7 cellular contexts compared by ENCODE assay signal in the genomic region with DNA sequence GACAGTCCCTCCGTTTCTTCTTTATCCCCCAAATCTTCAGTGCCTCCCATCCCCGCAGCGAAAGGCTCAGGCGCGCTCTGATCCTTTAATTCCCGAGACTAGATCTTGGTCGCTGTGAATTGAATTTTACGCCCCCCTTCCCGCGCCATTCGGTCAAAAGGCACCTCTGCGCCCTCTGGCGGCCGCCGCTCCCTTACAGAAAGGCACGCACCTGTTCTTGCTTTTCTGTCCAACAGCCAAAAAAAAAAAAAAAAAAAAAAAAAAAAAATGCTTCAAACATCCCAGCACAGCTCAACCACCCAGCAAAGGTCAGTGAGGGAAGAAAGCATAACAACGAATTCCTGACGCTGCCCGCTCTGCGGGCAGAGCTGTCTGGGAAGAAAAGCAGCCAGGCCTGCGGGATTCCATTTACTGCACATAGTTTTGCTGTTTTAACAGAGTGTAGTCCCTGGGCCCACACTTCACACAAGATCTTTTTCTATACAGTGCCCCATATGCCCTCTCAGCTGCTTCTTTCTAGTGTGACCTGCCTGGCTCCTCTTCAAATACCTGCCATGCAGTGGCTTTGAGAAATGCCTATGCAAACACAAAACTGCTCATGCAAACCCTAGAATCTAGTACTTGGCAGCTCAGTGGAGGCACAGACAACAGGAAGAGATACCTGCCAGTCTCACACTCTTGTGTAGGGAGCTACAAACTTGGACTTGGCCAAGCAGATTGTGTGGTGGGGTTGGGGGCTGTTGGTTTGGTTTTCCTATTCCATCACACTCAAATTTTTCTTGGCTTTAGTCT. TPM values are rescaled to one million over a fixed set of nuclear protein-coding genes. Genes with fewer than 3 reads are reported as not detected.
DNase-seq lines count a peak whose midpoint lies in the region; ATAC-seq and TF ChIP-seq lines count a peak whose summit lies in the region.

No MANE protein-coding gene starts in this region.

- no peak for TF ChIP-seq EP300 in suprapubic skin (IDR thresholded peaks at IDR 0.05)

- H3K4me3 ChIP-seq in neutrophil (ENCODE audit: low read depth in 1 of 2, low read length in 1 of 2) (peak overlapping the region; percentile 39 to 52), suprapubic skin (peak overlapping the region; percentile 51)

- H3K27ac ChIP-seq in neutrophil = no peak overlapping the region
- H3K27ac ChIP-seq in suprapubic skin = no peak overlapping the region

- TF ChIP-seq CTCF in neutrophil (IDR thresholded peaks at IDR 0.05) = peak; percentile 46
- TF ChIP-seq CTCF in suprapubic skin (IDR thresholded peaks at IDR 0.05) = peak; percentile 52 to 73

- H3K4me1 ChIP-seq in neutrophil (ENCODE audit: control insufficient read depth in 1 of 2, insufficient read depth in 1 of 2, low read depth in 1 of 2, low read length in 1 of 2) (peaks cover 25 to 30% of the 10 kb centered on the region in 2 experiments), suprapubic skin (peaks cover 35% of the 10 kb centered on the region)

- no peak for TF ChIP-seq POLR2A in suprapubic skin (IDR thresholded peaks at IDR 0.05)

- peak; percentile 35 for ATAC-seq in GM18867 (IDR thresholded peaks at IDR 0.05; ENCODE audit: unreplicated experiment)

- H3K27me3 ChIP-seq in neutrophil = peaks cover 59% of the 10 kb centered on the region
- H3K27me3 ChIP-seq in suprapubic skin = peaks cover 47% of the 10 kb centered on the region

- H3K36me3 ChIP-seq in neutrophil (no peaks in the 10 kb centered on the region), suprapubic skin (peaks cover 11% of the 10 kb centered on the region)

- H3K9me3 ChIP-seq in neutrophil (no peaks in the 10 kb centered on the region), suprapubic skin (no peaks in the 10 kb centered on the region)

- 9% methylated on average over 20 of the region's 21 CpGs for WGBS in suprapubic skin

- DNase-seq in LHCN-M2 (ENCODE audit: low read depth) (peak; percentile 86), SHP77 (lab: John Stamatoyannopoulos, UW) (peak; percentile 38 to 43), foreskin melanocyte (peak; percentile 14), suprapubic skin (ENCODE audit: low spot score in 2 of 2) (peak; percentile 84 to 87)
- peak; percentile 95 for DNase-seq in activated effector memory CD4-positive, alpha-beta T cell treated with anti-CD3 and anti-CD28 coated beads, Interleukin-2, amount 50 U/mL, for 16 hours

RNA-seq across cellular contexts. Expression of a gene that starts 1.3 kb away (rescaled TPM):
- total RNA-seq in LHCN-M2 (2014; rRNA removed) (0.06 TPM in 2 replicates), suprapubic skin (10 to 100 TPM; 11.0 to 26.5 (median 15.6) TPM)
- polyA plus RNA-seq in LHCN-M2 (2012) = 0.09 TPM

RNA-seq across cellular contexts. Expression of a gene that starts 11.3 kb away (rescaled TPM):
- total RNA-seq in LHCN-M2 (2014; rRNA removed) = not detected in 2 replicates
- not detected for polyA plus RNA-seq in LHCN-M2 (2012)
- 1 to 10 TPM in 3 of 4 donors, under 1 TPM in 1; 0.60 to 3.3 (median 1.7) TPM for total RNA-seq in suprapubic skin

RNA-seq across cellular contexts. Expression of a gene that starts 23.6 kb away (rescaled TPM):
- 2.4 and 3.8 TPM in 2 replicates for total RNA-seq in LHCN-M2 (2014; rRNA removed)
- 7.9 TPM for polyA plus RNA-seq in LHCN-M2 (2012)
- total RNA-seq in suprapubic skin = 1 to 10 TPM in 1 of 4 donors, under 1 TPM in 1, not detected in 2; 0.65 to 1.3 TPM

RNA-seq across cellular contexts. Expression of a gene that starts 36.9 kb away (rescaled TPM):
- total RNA-seq in LHCN-M2 (2014; rRNA removed) = 12.3 and 15.4 TPM in 2 replicates
- 2.4 TPM for polyA plus RNA-seq in LHCN-M2 (2012)
- 10 to 100 TPM in 2 of 4 donors, 1 to 10 TPM in 2; 5.5 to 42.5 (median 11.7) TPM for total RNA-seq in suprapubic skin

Comparison
In these comparisons a context has a peak if more than half of its experiments do, and no peak if none do; other contexts are left out.
1. DNase-seq: peak in every context shown above with its lines; median percentile 95 in activated effector memory CD4-positive, alpha-beta T cell treated with anti-CD3 and anti-CD28 coated beads, Interleukin-2, amount 50 U/mL, for 16 hours; 86 in LHCN-M2; 86 in suprapubic skin; 40 in SHP77; 14 in foreskin melanocyte.
2. RNA of a gene that starts 1.3 kb away (total RNA-seq): 11.0 to 26.5 TPM in suprapubic skin; 0.06 TPM in LHCN-M2; every median in the first group is over 10 times any median in the second.